ENCODE assay signal across 10 cellular contexts in the genomic region with DNA sequence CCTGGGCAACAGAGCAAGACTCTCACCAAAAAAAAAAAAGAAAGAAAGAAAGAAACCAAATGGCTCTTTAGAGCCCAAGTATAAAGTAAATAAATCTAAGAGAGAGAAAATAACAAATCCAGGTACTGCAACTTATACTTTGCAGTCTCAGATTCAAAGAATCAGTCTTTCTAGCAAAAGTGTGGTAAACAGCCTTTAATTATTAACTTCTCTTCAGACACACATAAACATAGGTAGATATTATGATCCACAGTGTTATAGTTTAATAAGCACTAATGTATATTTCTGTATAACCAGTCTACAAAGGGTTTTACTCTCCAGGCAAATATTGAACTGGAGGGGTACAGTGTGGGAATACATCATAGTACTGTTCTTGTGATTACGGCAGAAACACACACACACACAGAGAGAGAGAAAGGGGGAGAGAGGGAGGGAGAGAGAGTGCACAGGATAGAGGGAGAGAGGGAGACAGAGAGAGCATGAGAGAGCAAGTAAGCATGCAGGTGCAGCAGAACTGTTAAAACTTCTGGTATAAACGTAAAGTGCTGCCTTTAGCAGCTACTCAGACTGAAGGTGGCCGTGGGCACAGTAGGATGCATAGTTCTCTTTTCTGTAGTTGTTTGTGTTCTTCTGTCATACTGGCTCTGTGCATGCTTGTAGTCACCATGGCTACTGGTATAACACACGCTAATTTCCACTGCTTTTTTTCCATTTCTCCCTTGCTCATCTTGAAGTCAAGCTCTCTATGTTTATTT.
DNase-seq lines count a peak whose midpoint lies in the region; ATAC-seq lines count a peak whose summit lies in the region.
"Had no signal": no experiment of that assay in that cellular context is flagged by ENCODE, and none has a peak within 500 bp of the region (broad histone marks: within the 10 kb centered on the region; RNA-seq: fewer than 3 reads in every experiment).

No MANE protein-coding gene starts in this region.

- DNase-seq in astrocyte of the hippocampus (ENCODE audit: low read depth, low spot score) = peak; percentile 58
- no peak for DNase-seq in stimulated activated effector memory CD8-positive, alpha-beta T cell treated with anti-CD3 and anti-CD28 coated beads, Interleukin-12 subunit alpha, Interleukin-12 subunit beta, amount 100 ng/mL, for 72 hours (ENCODE audit: low spot score in 2 of 2)
- DNase-seq in T1000 (lab: John Stamatoyannopoulos, UW) = no peak
- no peak for DNase-seq in activated CD4-positive, alpha-beta T cell treated with anti-CD3 and anti-CD28 coated beads for 4 hours
- DNase-seq: activated CD4-positive, alpha-beta memory T cell treated with anti-CD3 and anti-CD28 coated beads for 36 hours; NCI-H1092; RPMI8226 had no signal

- no peak overlapping the region for H3K4me3 Mint-ChIP-seq in stimulated activated effector memory CD8-positive, alpha-beta T cell treated with anti-CD3 and anti-CD28 coated beads, Interleukin-12 subunit alpha, Interleukin-12 subunit beta, amount 100 ng/mL, for 72 hours
- H3K4me3 Mint-ChIP-seq: activated CD4-positive, alpha-beta memory T cell treated with anti-CD3 and anti-CD28 coated beads for 36 hours had no signal

- ATAC-seq in GM19397 (IDR thresholded peaks at IDR 0.05; ENCODE audit: unreplicated experiment) = peak; percentile 65
- ATAC-seq in HG02938 (IDR thresholded peaks at IDR 0.05; ENCODE audit: unreplicated experiment) = peak; percentile 89
- peak; percentile 43 for ATAC-seq in stimulated activated effector memory CD8-positive, alpha-beta T cell treated with anti-CD3 and anti-CD28 coated beads, Interleukin-12 subunit alpha, Interleukin-12 subunit beta, amount 100 ng/mL, for 72 hours
- ATAC-seq in HG02970 (IDR thresholded peaks at IDR 0.05; ENCODE audit: low FRiP score, unreplicated experiment) = no peak

- H3K36me3 Mint-ChIP-seq in stimulated activated effector memory CD8-positive, alpha-beta T cell treated with anti-CD3 and anti-CD28 coated beads, Interleukin-12 subunit alpha, Interleukin-12 subunit beta, amount 100 ng/mL, for 72 hours = peaks cover 10% of the 10 kb centered on the region

- H3K27ac Mint-ChIP-seq in stimulated activated effector memory CD8-positive, alpha-beta T cell treated with anti-CD3 and anti-CD28 coated beads, Interleukin-12 subunit alpha, Interleukin-12 subunit beta, amount 100 ng/mL, for 72 hours = no peak overlapping the region
- H3K27ac Mint-ChIP-seq: activated CD4-positive, alpha-beta memory T cell treated with anti-CD3 and anti-CD28 coated beads for 36 hours had no signal

- no peaks in the 10 kb centered on the region for H3K9me3 Mint-ChIP-seq in stimulated activated effector memory CD8-positive, alpha-beta T cell treated with anti-CD3 and anti-CD28 coated beads, Interleukin-12 subunit alpha, Interleukin-12 subunit beta, amount 100 ng/mL, for 72 hours
- H3K9me3 Mint-ChIP-seq: activated CD4-positive, alpha-beta memory T cell treated with anti-CD3 and anti-CD28 coated beads for 36 hours had no signal

- H3K4me1 Mint-ChIP-seq in stimulated activated effector memory CD8-positive, alpha-beta T cell treated with anti-CD3 and anti-CD28 coated beads, Interleukin-12 subunit alpha, Interleukin-12 subunit beta, amount 100 ng/mL, for 72 hours = peaks cover 6% of the 10 kb centered on the region
